ENCODE assay signal across 8 cellular contexts in the genomic region with DNA sequence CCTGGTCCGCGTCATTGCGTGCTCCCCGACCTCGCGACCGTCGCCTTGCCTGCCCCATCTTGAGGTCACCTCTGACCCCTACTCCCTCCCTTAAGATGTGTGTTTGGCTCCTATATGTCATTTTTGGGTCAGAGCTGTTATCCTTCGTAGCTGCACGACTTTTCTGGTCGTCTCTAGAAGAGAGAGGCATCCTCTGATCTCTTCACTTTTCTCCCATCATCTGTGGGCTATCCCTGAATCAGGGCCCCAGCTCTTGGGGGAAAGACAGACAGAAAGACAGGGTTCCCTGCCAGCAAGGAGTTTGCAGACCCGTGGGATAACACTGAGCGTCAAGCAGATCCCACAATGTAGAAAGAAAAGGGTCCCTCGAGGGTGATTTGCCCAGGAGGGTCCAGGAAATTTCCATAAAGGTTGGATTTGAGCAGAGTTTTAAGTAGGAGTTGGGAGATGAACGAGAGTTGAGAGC. TPM values are rescaled to one million over a fixed set of nuclear protein-coding genes. Genes with fewer than 3 reads are reported as not detected.
DNase-seq lines count a peak whose midpoint lies in the region; ATAC-seq and TF ChIP-seq lines count a peak whose summit lies in the region.

No MANE protein-coding gene starts in this region.

- no peaks in the 10 kb centered on the region for H3K9me3 Mint-ChIP-seq in central memory CD8-positive, alpha-beta T cell
- H3K9me3 Mint-ChIP-seq in naive B cell = peaks cover 0 to 2% (median 0%) of the 10 kb centered on the region in 7 donors

- POLR2A ChIA-PET in AG04449 (lab: Yijun Ruan, JAX) = no interaction called here

- peaks cover 24% of the 10 kb centered on the region for H3K27me3 Mint-ChIP-seq in central memory CD8-positive, alpha-beta T cell
- H3K27me3 Mint-ChIP-seq in naive B cell = peaks cover 14 to 25% (median 19%) of the 10 kb centered on the region in 3 donors

- no peak for DNase-seq in AG04449 (ENCODE audit: low read depth, low spot score)
- DNase-seq in Jurkat, Clone E6-1 (ENCODE audit: low read depth, low spot score) = no peak
- no peak for DNase-seq in central memory CD8-positive, alpha-beta T cell (ENCODE audit: low spot score in 2 of 2)
- no peak for DNase-seq in naive B cell
- DNase-seq in DMS114 treated with DMSO at 0.1 percent for 48 hours (lab: John Stamatoyannopoulos, UW; ENCODE audit: unreplicated experiment) = no peak
- no peak for DNase-seq in H4 (ENCODE audit: low spot score)

- ATAC-seq in central memory CD8-positive, alpha-beta T cell (replicated peaks; ENCODE audit: extremely low read depth, poor library complexity, severe bottlenecking) = no peak
- no peak for ATAC-seq in naive B cell (ENCODE audit: low read depth in 2 of 2)
- ATAC-seq in HG02588 (IDR thresholded peaks at IDR 0.05; ENCODE audit: unreplicated experiment) = no peak
- ATAC-seq in HG03565 (IDR thresholded peaks at IDR 0.05; ENCODE audit: unreplicated experiment) = no peak

- peak overlapping the region; percentile 99 for H3K4me3 ChIP-seq in AG04449 (ENCODE audit: low read depth, low read length)
- H3K4me3 ChIP-seq in Jurkat, Clone E6-1 (ENCODE audit: low read length) = peak overlapping the region; percentile 97

- no peak for TF ChIP-seq CTCF in AG04449 (IDR thresholded peaks at IDR 0.05; ENCODE audit: insufficient read depth, low read length, missing control alignments)

- CTCF ChIA-PET in AG04449 (lab: Yijun Ruan, JAX) = interaction anchor here (1.1 to 1.6 kb wide), 2 partner anchors 100 to 475 kb away, joined by 3 to 4 read pairs; no protein-coding TSS in a partner anchor

- H3K36me3 Mint-ChIP-seq in central memory CD8-positive, alpha-beta T cell (ENCODE audit: insufficient read depth) = peaks cover 13% of the 10 kb centered on the region
- H3K36me3 Mint-ChIP-seq in naive B cell = peaks cover 0 to under 1% of the 10 kb centered on the region in 2 donors

- peak overlapping the region; percentile 95 for H3K27ac Mint-ChIP-seq in central memory CD8-positive, alpha-beta T cell (ENCODE audit: low read depth)
- peak overlapping the region; percentile 95 to 98 (median 97) for H3K27ac Mint-ChIP-seq in naive B cell

- peaks cover 41% of the 10 kb centered on the region for H3K4me1 Mint-ChIP-seq in central memory CD8-positive, alpha-beta T cell
- peaks cover 37 to 48% (median 47%) of the 10 kb centered on the region in 3 donors for H3K4me1 Mint-ChIP-seq in naive B cell

- peak overlapping the region; percentile 93 for H3K4me3 Mint-ChIP-seq in central memory CD8-positive, alpha-beta T cell
- peak overlapping the region; percentile 93 to 98 (median 96) for H3K4me3 Mint-ChIP-seq in naive B cell

RNA-seq across cellular contexts. Expression of gene FAM120B, which starts 0.6 kb away (rescaled TPM):
- 21.8 TPM for polyA plus RNA-seq in Jurkat, Clone E6-1 (2012; ENCODE audit: insufficient read depth, insufficient read length)
- polyA plus RNA-seq in naive B cell (ENCODE audit: low read depth in 6 of 6) = 10 to 100 TPM in 5 of 6 donors, 1 to 10 TPM in 1; 8.3 to 35.2 (median 27.5) TPM
- 4.8 and 5.6 TPM in 2 replicates for total RNA-seq in H4 (2014; rRNA removed; shearing (Covaris generic))

RNA-seq across cellular contexts. Expression of gene DLL1, which starts 16.2 kb away (rescaled TPM):
- polyA plus RNA-seq in Jurkat, Clone E6-1 (2012; ENCODE audit: insufficient read depth, insufficient read length) = 1.1 TPM
- polyA plus RNA-seq in naive B cell (ENCODE audit: low read depth in 6 of 6) = 1 to 10 TPM in 2 of 6 donors, under 1 TPM in 2, not detected in 2; 0.19 to 1.4 (median 0.98) TPM
- total RNA-seq in H4 (2014; rRNA removed; shearing (Covaris generic)) = 0.54 and 2.2 TPM in 2 replicates
